1 cellular context compared by ENCODE assay signal in the genomic region with DNA sequence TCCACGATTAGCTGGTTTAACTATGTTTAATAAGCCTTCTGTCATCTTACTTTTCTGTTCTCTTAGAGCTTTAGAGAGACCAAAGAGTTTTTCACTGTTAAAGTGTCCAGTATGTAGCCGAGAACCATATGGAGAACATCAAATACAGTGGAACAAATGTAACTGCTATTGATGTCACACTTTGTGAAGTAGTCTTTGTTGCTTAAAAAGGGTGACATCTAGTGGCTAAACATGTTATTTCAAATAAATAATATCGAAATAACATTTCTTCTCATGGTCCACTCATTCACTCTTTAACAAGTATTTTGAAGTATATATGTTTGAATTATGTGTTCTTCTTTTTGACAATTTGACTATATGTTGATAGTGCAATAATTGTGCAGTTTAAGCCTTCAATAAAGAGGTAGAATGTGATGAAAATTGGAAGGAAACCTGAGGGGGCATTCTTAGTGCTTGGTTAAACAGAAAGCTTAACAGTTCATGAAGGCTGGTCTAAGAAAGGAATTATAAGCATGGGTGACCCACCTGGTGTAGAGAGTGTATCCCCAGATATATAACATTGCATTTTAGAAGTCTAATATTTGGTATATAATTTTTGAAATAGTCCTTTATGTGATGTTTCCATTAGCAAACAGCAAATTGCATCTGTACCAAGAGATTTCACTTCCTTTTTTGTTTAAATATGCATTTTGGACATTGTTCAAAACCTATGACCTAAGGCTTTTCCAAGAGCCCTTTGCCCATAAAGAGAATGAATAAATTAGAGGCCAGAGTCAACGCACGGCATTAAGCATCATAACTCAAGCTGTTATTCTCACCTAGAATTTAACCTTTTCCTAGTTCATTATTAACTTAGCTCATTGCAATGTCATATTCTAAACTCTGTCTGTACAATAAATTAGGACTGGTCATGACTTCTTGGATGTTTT.
TF ChIP-seq lines count a peak whose summit lies in the region.

No MANE protein-coding gene starts in this region.

TF ChIP-seq in WTC11, 78 proteins besides CTCF, POLR2A, EP300 and RAD21 (continued from another document):
- TF ChIP-seq, protein P1, sequence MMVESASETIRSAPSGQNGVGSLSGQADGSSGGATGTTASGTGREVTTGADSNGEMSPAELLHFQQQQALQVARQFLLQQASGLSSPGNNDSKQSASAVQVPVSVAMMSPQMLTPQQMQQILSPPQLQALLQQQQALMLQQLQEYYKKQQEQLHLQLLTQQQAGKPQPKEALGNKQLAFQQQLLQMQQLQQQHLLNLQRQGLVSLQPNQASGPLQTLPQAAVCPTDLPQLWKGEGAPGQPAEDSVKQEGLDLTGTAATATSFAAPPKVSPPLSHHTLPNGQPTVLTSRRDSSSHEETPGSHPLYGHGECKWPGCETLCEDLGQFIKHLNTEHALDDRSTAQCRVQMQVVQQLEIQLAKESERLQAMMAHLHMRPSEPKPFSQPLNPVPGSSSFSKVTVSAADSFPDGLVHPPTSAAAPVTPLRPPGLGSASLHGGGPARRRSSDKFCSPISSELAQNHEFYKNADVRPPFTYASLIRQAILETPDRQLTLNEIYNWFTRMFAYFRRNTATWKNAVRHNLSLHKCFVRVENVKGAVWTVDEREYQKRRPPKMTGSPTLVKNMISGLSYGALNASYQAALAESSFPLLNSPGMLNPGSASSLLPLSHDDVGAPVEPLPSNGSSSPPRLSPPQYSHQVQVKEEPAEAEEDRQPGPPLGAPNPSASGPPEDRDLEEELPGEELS (CRISPR knock-in tag; IDR thresholded peaks at IDR 0.05) = no peak
- no peak for TF ChIP-seq MAX (CRISPR knock-in tag; IDR thresholded peaks at IDR 0.05)
- TF ChIP-seq SMAD4 (CRISPR knock-in tag; IDR thresholded peaks at IDR 0.05) = no peak
- TF ChIP-seq GABPB1 (CRISPR knock-in tag; IDR thresholded peaks at IDR 0.05) = no peak
- TF ChIP-seq ZNF232 (CRISPR knock-in tag; IDR thresholded peaks at IDR 0.05) = no peak
- no peak for TF ChIP-seq FOXJ3 (CRISPR knock-in tag; IDR thresholded peaks at IDR 0.05; ENCODE audit: borderline replicate concordance)
- no peak for TF ChIP-seq JAZF1 (CRISPR knock-in tag; IDR thresholded peaks at IDR 0.05)
- TF ChIP-seq ZBTB21 (CRISPR knock-in tag; IDR thresholded peaks at IDR 0.05; ENCODE audit: borderline replicate concordance) = no peak
- no peak for TF ChIP-seq ELF4 (CRISPR knock-in tag; IDR thresholded peaks at IDR 0.05; ENCODE audit: low read depth)
